Comparison of ENCODE assay signal across 8 cellular contexts in the genomic region with DNA sequence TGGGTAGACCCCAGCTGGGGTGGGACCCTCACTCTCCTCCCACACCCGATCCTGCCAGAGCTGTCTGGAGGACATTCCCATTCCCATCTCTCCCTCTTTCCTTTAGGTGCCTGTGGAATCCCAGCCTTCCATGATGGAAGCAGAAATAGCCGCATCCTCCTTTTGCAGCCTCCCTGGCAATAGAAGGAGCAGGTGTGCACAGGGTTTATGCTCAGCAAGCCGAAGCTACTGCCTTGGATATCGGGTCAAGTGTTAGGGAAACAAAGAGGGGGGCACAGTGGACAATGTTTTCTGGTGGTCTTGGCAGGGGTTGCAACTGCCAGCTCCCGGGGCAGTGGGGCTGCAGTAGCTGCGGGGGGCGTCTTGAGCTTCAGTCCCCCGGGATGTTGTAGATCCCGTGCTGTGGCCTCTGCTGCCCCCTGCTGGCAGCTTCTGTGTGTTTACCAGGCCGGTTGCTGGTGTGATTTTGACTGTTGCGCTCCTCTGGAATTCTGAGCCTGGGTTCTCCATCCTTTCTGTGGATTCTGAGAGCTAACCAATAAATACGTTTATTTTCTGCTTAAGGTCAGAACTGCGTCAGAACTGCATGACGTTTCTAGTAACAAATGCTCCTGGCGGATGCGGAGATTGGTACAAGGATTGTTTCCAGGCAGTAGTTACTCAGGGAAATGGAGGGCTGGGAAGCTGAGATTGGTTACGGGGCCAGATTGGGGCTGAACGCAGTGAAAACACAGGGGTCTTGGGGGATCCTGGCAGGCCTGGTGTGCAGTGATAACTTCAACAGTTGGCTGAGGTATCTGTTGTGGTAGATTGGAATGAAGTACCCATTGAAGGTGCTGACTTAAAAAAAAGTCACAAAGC. TPM values are rescaled to one million over a fixed set of nuclear protein-coding genes. Genes with fewer than 3 reads are reported as not detected.
A peak's percentile ranks its signal among the peaks of the same experiment; 100 is the strongest.
DNase-seq lines count a peak whose midpoint lies in the region; ATAC-seq, FAIRE-seq and TF ChIP-seq lines count a peak whose summit lies in the region.
"Not testable (repeated sequence)": the region's sequence is repeated elsewhere in the genome, so short reads cannot be mapped to it uniquely, and the experiment has no call there.

No MANE protein-coding gene starts in this region.

- in situ Hi-C loops in ACHN (cut with HindIII; ENCODE audit: low pct_ligation_motif_present, low pct_unique_long_range_greater_than_20kb, low sequenced_read_pairs), result not testable (repeated sequence)

- TF ChIP-seq CTCF in endothelial cell of umbilical vein (IDR thresholded peaks at IDR 0.05; ENCODE audit: extremely low read depth in 1 of 2, insufficient read depth in 1 of 2, low read depth in 1 of 2, low read length in 2 of 2), result peak; percentile 50 to 57

- H3K27ac ChIP-seq in endothelial cell of umbilical vein (ENCODE audit: insufficient read depth, low read depth, low read length), result not testable (repeated sequence)

- H3K4me1 ChIP-seq in endothelial cell of umbilical vein (ENCODE audit: control insufficient read depth, extremely low read depth, insufficient read depth, low read length), result not testable (repeated sequence)

- not testable (repeated sequence) for H4K20me1 ChIP-seq in endothelial cell of umbilical vein (replicated peaks; ENCODE audit: control insufficient read depth, extremely low read depth, insufficient read depth, low read length)

- H3K27me3 ChIP-seq in endothelial cell of umbilical vein (ENCODE audit: control insufficient read depth in 2 of 2, insufficient read depth in 2 of 2, low read length in 2 of 2), result peaks cover 14 to 15% of the 10 kb centered on the region in 2 experiments

- POLR2A ChIA-PET in endothelial cell of umbilical vein (lab: Charles Lee), result not testable (repeated sequence)

- not testable (repeated sequence) for H3K9me1 ChIP-seq in endothelial cell of umbilical vein (replicated peaks; ENCODE audit: control insufficient read depth, extremely low read depth, insufficient read depth, low read length)

- BruUV-seq in endothelial cell of umbilical vein (replicated peaks; lab: Mats Ljungman, UMichigan), result not testable (repeated sequence)

- H3K9me3 ChIP-seq in endothelial cell of umbilical vein (replicated peaks; ENCODE audit: control insufficient read depth, insufficient read depth, low read length), result not testable (repeated sequence)

- H3K79me2 ChIP-seq in endothelial cell of umbilical vein (ENCODE audit: control insufficient read depth, insufficient read depth, low read length), result not testable (repeated sequence)

- intact Hi-C loops in endothelial cell of umbilical vein (cut with micrococcal nuclease), result loop anchor here (10.0 kb wide), 1 partner anchor 396 kb away; the partner anchor contains the start of gene ACHE

- FAIRE-seq in endothelial cell of umbilical vein (lab: Jason Lieb, UNC), result peak; percentile 63

- not testable (repeated sequence) for H3K9ac ChIP-seq in endothelial cell of umbilical vein (replicated peaks; ENCODE audit: extremely low read depth, insufficient read depth, low read length)

- ATAC-seq in GM18517 (IDR thresholded peaks at IDR 0.05; ENCODE audit: unreplicated experiment), result peak; percentile 14

- not testable (repeated sequence) for H3K36me3 ChIP-seq in endothelial cell of umbilical vein (ENCODE audit: control insufficient read depth in 2 of 2, extremely low read depth in 1 of 2, insufficient read depth in 2 of 2, low read length in 2 of 2)

- TF ChIP-seq POLR2A in endothelial cell of umbilical vein (IDR thresholded peaks at IDR 0.05; ENCODE audit: low read depth, low read length), result not testable (repeated sequence)

- H2AFZ ChIP-seq in endothelial cell of umbilical vein (ENCODE audit: low read depth, low read length), result not testable (repeated sequence)

- DNase-seq in ACHN, result peak; percentile 40
- peak; percentile 20 to 65 (median 57) for DNase-seq in NCI-H1417 (lab: John Stamatoyannopoulos, UW)
- peak; percentile 7 for DNase-seq in SKM-1 treated with dmso at 0.1 percent for 144 hours (lab: John Stamatoyannopoulos, UW; ENCODE audit: unreplicated experiment)
- peak; percentile 36 to 47 for DNase-seq in activated T-helper 1 cell treated with anti-CD3 and anti-CD28 coated beads, Interleukin-2, amount 50 U/mL, for 16 hours (ENCODE audit: low read depth in 1 of 2, low spot score in 1 of 2)
- DNase-seq in endothelial cell of umbilical vein (ENCODE audit: low read depth, low spot score), result peak; percentile 7
- DNase-seq in medulla oblongata (ENCODE audit: extremely low spot score), result peak; percentile 34
- peak; percentile 68 for DNase-seq in stimulated activated CD4-positive, alpha-beta T cell treated with anti-CD3 and anti-CD28 coated beads, Interleukin-4, amount 100 ng/mL, for 1 hour

- CTCF ChIA-PET in endothelial cell of umbilical vein (lab: Charles Lee), result interaction anchor here (0.7 to 5.2 kb wide), 29 partner anchors 8 to 1314 kb away, joined by 3 to 127 read pairs (median 4); partner anchors contain the start of genes AZGP1, VGF and ZNHIT1

- not testable (repeated sequence) for H3K4me3 ChIP-seq in endothelial cell of umbilical vein (replicated peaks in 1 of 3; ENCODE audit: insufficient read depth in 1 of 3, low read depth in 1 of 3, low read length in 3 of 3)

- H3K4me2 ChIP-seq in endothelial cell of umbilical vein (ENCODE audit: insufficient read depth, low read length), result not testable (repeated sequence)

- dilution Hi-C loops in endothelial cell of umbilical vein (cut with MboI; ENCODE audit: extremely low pct_ligation_motif_present, low sequenced_read_pairs), result not testable (repeated sequence)

RNA-seq across cellular contexts. Expression of gene IFT22, which starts 31.2 kb away (rescaled TPM):
- total RNA-seq in endothelial cell of umbilical vein, result 26.1 and 28.7 TPM in 2 replicates
- 26.0 and 26.3 TPM in 2 replicates for polyA plus RNA-seq in endothelial cell of umbilical vein
- 40.6 and 44.9 TPM in 2 replicates for polyA plus RNA-seq in endothelial cell of umbilical vein (2011; cell fraction: cytosol; rRNA removed)
- polyA plus RNA-seq in endothelial cell of umbilical vein (2011; cell fraction: nucleus; rRNA removed), result 11.2 and 13.4 TPM in 2 replicates
- 32.5 and 38.1 TPM in 2 replicates for polyA plus RNA-seq in endothelial cell of umbilical vein (2012)
- polyA minus RNA-seq in endothelial cell of umbilical vein, result 28.7 and 30.3 TPM in 2 replicates
- polyA minus RNA-seq in endothelial cell of umbilical vein (2011; cell fraction: cytosol; rRNA and poly(A)+ RNA removed), result 13.5 TPM
- 4.4 and 5.5 TPM in 2 replicates for polyA minus RNA-seq in endothelial cell of umbilical vein (2011; cell fraction: nucleus; rRNA and poly(A)+ RNA removed)

RNA-seq across cellular contexts. Expression of gene FIS1, which starts 45.5 kb away (rescaled TPM):
- total RNA-seq in endothelial cell of umbilical vein, result 132 and 187 TPM in 2 replicates
- polyA plus RNA-seq in endothelial cell of umbilical vein, result 330 and 346 TPM in 2 replicates
- polyA plus RNA-seq in endothelial cell of umbilical vein (2011; cell fraction: cytosol; rRNA removed), result 465 and 499 TPM in 2 replicates
- polyA plus RNA-seq in endothelial cell of umbilical vein (2011; cell fraction: nucleus; rRNA removed), result 220 and 231 TPM in 2 replicates
- polyA plus RNA-seq in endothelial cell of umbilical vein (2012), result 175 and 182 TPM in 2 replicates
- polyA minus RNA-seq in endothelial cell of umbilical vein, result 98.4 and 129 TPM in 2 replicates
- 35.8 TPM for polyA minus RNA-seq in endothelial cell of umbilical vein (2011; cell fraction: cytosol; rRNA and poly(A)+ RNA removed)
- polyA minus RNA-seq in endothelial cell of umbilical vein (2011; cell fraction: nucleus; rRNA and poly(A)+ RNA removed), result 25.9 and 31.1 TPM in 2 replicates

RNA-seq across cellular contexts. Expression of gene CLDN15, which starts 52.8 kb away (rescaled TPM):
- 9.3 and 11.3 TPM in 2 replicates for total RNA-seq in endothelial cell of umbilical vein
- 17.7 and 21.1 TPM in 2 replicates for polyA plus RNA-seq in endothelial cell of umbilical vein
- polyA plus RNA-seq in endothelial cell of umbilical vein (2011; cell fraction: cytosol; rRNA removed), result 6.1 and 7.9 TPM in 2 replicates
- 54.8 and 59.4 TPM in 2 replicates for polyA plus RNA-seq in endothelial cell of umbilical vein (2011; cell fraction: nucleus; rRNA removed)
- 4.2 and 4.5 TPM in 2 replicates for polyA plus RNA-seq in endothelial cell of umbilical vein (2012)
- 10.3 and 15.8 TPM in 2 replicates for polyA minus RNA-seq in endothelial cell of umbilical vein
- 3.2 TPM for polyA minus RNA-seq in endothelial cell of umbilical vein (2011; cell fraction: cytosol; rRNA and poly(A)+ RNA removed)
- 15.7 TPM in 2 replicates for polyA minus RNA-seq in endothelial cell of umbilical vein (2011; cell fraction: nucleus; rRNA and poly(A)+ RNA removed)

Comparison
In these comparisons a context has a peak if more than half of its experiments do, and no peak if none do; other contexts are left out.
1. DNase-seq: peak in every context shown above with its lines; median percentile 68 in stimulated activated CD4-positive, alpha-beta T cell treated with anti-CD3 and anti-CD28 coated beads, Interleukin-4, amount 100 ng/mL, for 1 hour; 57 in NCI-H1417; 42 in activated T-helper 1 cell treated with anti-CD3 and anti-CD28 coated beads, Interleukin-2, amount 50 U/mL, for 16 hours; 40 in ACHN; 34 in medulla oblongata; 7 in SKM-1 treated with dmso at 0.1 percent for 144 hours; 7 in endothelial cell of umbilical vein.